In the genomic region with DNA sequence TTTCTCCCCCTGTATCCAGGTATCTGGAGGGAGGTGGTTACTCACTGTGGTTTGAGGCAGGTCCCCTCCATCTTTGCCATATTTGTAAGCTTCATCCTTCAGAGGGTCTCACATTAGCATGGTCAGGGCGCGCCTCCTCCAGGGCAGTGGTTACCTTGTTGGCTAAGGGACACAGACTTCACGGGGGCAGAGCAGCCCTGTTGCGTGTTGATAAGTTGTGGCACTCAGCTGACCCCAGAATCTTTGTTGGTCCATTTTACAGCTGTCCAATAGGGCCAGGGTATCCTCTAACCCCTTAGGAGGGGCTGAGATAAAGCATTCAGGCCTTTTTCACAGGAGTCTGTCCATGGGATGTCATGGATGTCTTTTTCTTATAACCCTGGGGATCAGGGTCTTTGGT, we compare ENCODE assay signal across 9 cellular contexts.
"Had no signal": no experiment of that assay in that cellular context is flagged by ENCODE, and none has a peak within 500 bp of the region (broad histone marks: within the 10 kb centered on the region; RNA-seq: fewer than 3 reads in every experiment).

No MANE protein-coding gene starts in this region.

- H3K36me3 ChIP-seq: HAP-1 had no signal

- FAIRE-seq: HepG2 had no signal

- H3K4me3 Mint-ChIP-seq: HFFc6, IgD-negative memory B cell had no signal

- H3K27ac Mint-ChIP-seq: HFFc6, IgD-negative memory B cell had no signal

- DNase-seq: GM23248, GOT3, H7, HFFc6 had no signal

- H3K9ac ChIP-seq: GM23248 had no signal

- H2AFZ ChIP-seq: GM23248 had no signal

- H3K9me3 ChIP-seq: HAP-1 had no signal

- ATAC-seq: HCT116, HepG2 had no signal

- H3K27ac ChIP-seq: GM23248, HL-60 had no signal

- H3K9me3 Mint-ChIP-seq: HFFc6, IgD-negative memory B cell had no signal

- H3K4me3 ChIP-seq: GM23248, HAP-1 had no signal

- H3K36me3 Mint-ChIP-seq: IgD-negative memory B cell had no signal
